In the genomic region with DNA sequence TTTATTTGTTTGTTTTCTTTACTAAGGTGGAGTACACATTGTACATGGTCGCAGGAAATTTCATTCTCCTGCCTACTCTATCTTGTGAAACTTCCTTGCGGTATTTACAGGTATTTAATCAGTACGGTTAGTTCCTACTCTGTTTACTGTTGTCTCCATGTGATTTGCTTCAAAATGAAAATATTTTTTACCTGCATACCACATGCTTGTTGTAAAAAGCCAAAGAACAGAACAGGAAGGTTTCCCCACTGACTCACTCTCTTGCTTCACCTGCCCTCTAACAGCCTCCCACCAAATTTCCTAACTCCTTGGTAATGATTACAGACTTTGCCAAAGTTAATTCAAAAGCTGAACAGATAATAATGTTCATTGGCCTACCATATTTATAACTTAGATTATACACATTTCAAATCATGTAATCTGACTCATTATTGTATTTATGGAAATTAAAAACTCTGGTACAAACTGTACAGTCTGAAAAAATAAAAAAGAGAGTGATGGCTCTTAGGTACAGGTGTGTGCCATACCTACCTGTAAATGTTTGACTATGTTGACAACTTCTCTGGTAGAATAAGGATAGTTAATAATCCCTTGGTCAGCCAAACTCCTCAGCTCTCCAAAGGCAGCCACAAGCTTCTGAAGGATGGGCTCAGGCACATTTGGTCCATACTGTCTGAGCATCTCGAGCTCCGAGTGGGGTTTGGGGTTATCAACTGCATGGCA, we compare ENCODE assay signal across 1 cellular context.
TF ChIP-seq lines count a peak whose summit lies in the region.

No MANE protein-coding gene starts in this region.

TF ChIP-seq in liver, 16 proteins besides CTCF, POLR2A, EP300 and RAD21 (continued from another document):
- TF ChIP-seq, protein P1, sequence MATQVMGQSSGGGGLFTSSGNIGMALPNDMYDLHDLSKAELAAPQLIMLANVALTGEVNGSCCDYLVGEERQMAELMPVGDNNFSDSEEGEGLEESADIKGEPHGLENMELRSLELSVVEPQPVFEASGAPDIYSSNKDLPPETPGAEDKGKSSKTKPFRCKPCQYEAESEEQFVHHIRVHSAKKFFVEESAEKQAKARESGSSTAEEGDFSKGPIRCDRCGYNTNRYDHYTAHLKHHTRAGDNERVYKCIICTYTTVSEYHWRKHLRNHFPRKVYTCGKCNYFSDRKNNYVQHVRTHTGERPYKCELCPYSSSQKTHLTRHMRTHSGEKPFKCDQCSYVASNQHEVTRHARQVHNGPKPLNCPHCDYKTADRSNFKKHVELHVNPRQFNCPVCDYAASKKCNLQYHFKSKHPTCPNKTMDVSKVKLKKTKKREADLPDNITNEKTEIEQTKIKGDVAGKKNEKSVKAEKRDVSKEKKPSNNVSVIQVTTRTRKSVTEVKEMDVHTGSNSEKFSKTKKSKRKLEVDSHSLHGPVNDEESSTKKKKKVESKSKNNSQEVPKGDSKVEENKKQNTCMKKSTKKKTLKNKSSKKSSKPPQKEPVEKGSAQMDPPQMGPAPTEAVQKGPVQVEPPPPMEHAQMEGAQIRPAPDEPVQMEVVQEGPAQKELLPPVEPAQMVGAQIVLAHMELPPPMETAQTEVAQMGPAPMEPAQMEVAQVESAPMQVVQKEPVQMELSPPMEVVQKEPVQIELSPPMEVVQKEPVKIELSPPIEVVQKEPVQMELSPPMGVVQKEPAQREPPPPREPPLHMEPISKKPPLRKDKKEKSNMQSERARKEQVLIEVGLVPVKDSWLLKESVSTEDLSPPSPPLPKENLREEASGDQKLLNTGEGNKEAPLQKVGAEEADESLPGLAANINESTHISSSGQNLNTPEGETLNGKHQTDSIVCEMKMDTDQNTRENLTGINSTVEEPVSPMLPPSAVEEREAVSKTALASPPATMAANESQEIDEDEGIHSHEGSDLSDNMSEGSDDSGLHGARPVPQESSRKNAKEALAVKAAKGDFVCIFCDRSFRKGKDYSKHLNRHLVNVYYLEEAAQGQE (IDR thresholded peaks at IDR 0.05): no peak
- TF ChIP-seq JUND (IDR thresholded peaks at IDR 0.05) (peak; percentile 81 to 85), GABPA (IDR thresholded peaks at IDR 0.05 in 1 of 2, conservative IDR thresholded peaks at IDR 0.05 in 1 of 2) (peak in 1 of 2 donors; percentile 51), FOXA1 (IDR thresholded peaks at IDR 0.05) (no peak), HNF4A (conservative IDR thresholded peaks at IDR 0.05) (peak; percentile 64 to 70), NR2F2 (IDR thresholded peaks at IDR 0.05) (no peak), YY1 (IDR thresholded peaks at IDR 0.05) (no peak), HNF4G (IDR thresholded peaks at IDR 0.05) (no peak), EGR1 (IDR thresholded peaks at IDR 0.05; ENCODE audit: low read depth in 2 of 2) (peak in 1 of 2 donors; percentile 47), ZBTB33 (IDR thresholded peaks at IDR 0.05) (peak; percentile 23), FOXA2 (IDR thresholded peaks at IDR 0.05) (peak; percentile 13), SP1 (IDR thresholded peaks at IDR 0.05) (peak; percentile 58), RXRA (IDR thresholded peaks at IDR 0.05) (peak; percentile 31 to 61)
